In genomic region chr2:27890146-27891062, GRCh38 we compare ENCODE assay signal across 8 cellular contexts. TPM values are rescaled to one million over a fixed set of nuclear protein-coding genes. Genes with fewer than 3 reads are reported as not detected.
DNase-seq lines count a peak whose midpoint lies in the region; ATAC-seq lines count a peak whose summit lies in the region.

BABAM2 (plus strand) TSS chr2:27890729; CDS start chr2:27894557, 3,828 bp downstream.
RBKS (minus strand) TSS chr2:27890387; CDS start chr2:27890345, 42 bp downstream.

- H2BK120ac ChIP-seq in mesendoderm (ENCODE audit: low read depth, low read length), result no peak within 1 kb of the TSS

- DNase-seq in CMK (ENCODE audit: low read depth), result peak; percentile 63
- peak; percentile 87 for DNase-seq in HT-29 (ENCODE audit: low spot score)
- DNase-seq in NOMO-1 (lab: John Stamatoyannopoulos, UW; ENCODE audit: unreplicated experiment in 2 of 2), result peak; percentile 84 to 91
- peak; percentile 79 to 82 (median 82) for DNase-seq in activated CD8-positive, alpha-beta memory T cell treated with anti-CD3 and anti-CD28 coated beads for 48 hours (ENCODE audit: low read depth in 2 of 3, low spot score in 2 of 3)
- peak; percentile 86 to 94 (median 91) for DNase-seq in effector memory CD8-positive, alpha-beta T cell
- peak; percentile 87 for DNase-seq in mesendoderm
- peak; percentile 80 for DNase-seq in stimulated activated CD8-positive, alpha-beta memory T cell treated with anti-CD3 and anti-CD28 coated beads, Interleukin-15, amount 100 ng/mL, for 1 hour (ENCODE audit: low read depth)

- H2BK5ac ChIP-seq in mesendoderm (ENCODE audit: low read length), result no peak within 1 kb of the TSS

- no CpG with 5 or more reads among the region's 84 CpGs for WGBS in mesendoderm (ENCODE audit: extremely low coverage, insufficient coverage, low lambda C conversion rate)

- H3K9me3 Mint-ChIP-seq in effector memory CD8-positive, alpha-beta T cell, result no peaks in the 10 kb centered on the region

- no peak within 1 kb of the TSS for H2BK15ac ChIP-seq in mesendoderm (replicated peaks; ENCODE audit: low read depth)

- peak; percentile 57 for ATAC-seq in GM21367 (IDR thresholded peaks at IDR 0.05; ENCODE audit: unreplicated experiment)
- ATAC-seq in effector memory CD8-positive, alpha-beta T cell (replicated peaks), result peak; percentile 74

- H3K79me2 ChIP-seq in mesendoderm (ENCODE audit: control insufficient read depth, insufficient read depth, low read length), result no peaks in the 10 kb centered on the region

- H3K18ac ChIP-seq in mesendoderm (ENCODE audit: low read length), result no peak within 1 kb of the TSS

- H3K4me3 Mint-ChIP-seq in effector memory CD8-positive, alpha-beta T cell, result peak within 1 kb of the TSS; percentile 93 to 94

- peak within 1 kb of the TSS; percentile 88 for H3K9ac ChIP-seq in mesendoderm (ENCODE audit: low read length)

- peak within 1 kb of the TSS; percentile 91 for H3K4me2 ChIP-seq in mesendoderm (ENCODE audit: low read length)

- no peaks in the 10 kb centered on the region for H3K36me3 ChIP-seq in mesendoderm (ENCODE audit: control insufficient read depth, insufficient read depth, low read length)

- H4K5ac ChIP-seq in mesendoderm (ENCODE audit: low read length), result peak within 1 kb of the TSS; percentile 47

- peak within 1 kb of the TSS; percentile 100 for H3K27ac Mint-ChIP-seq in effector memory CD8-positive, alpha-beta T cell

- peak within 1 kb of the TSS; percentile 7 for H4K8ac ChIP-seq in mesendoderm (ENCODE audit: low read depth, low read length)

- peaks cover 24 to 47% of the 10 kb centered on the region in 2 donors for H3K4me1 Mint-ChIP-seq in effector memory CD8-positive, alpha-beta T cell (ENCODE audit: low read depth in 2 of 2)

- peak within 1 kb of the TSS; percentile 69 for H3K27ac ChIP-seq in mesendoderm (ENCODE audit: low read depth, low read length)

- H3K23ac ChIP-seq in mesendoderm (ENCODE audit: low read length), result no peak within 1 kb of the TSS

- peaks cover 33% of the 10 kb centered on the region for H3K36me3 Mint-ChIP-seq in effector memory CD8-positive, alpha-beta T cell (ENCODE audit: insufficient read depth)

- H3K79me1 ChIP-seq in mesendoderm (ENCODE audit: low read length), result peaks cover 1% of the 10 kb centered on the region

- no peaks in the 10 kb centered on the region for H3K27me3 ChIP-seq in mesendoderm (ENCODE audit: insufficient read depth, low read length, poor library complexity)

- H3K56ac ChIP-seq in mesendoderm (ENCODE audit: low read length), result peak within 1 kb of the TSS; percentile 89

- peak within 1 kb of the TSS; percentile 92 for H3K4me3 ChIP-seq in mesendoderm (ENCODE audit: low read length)

- H3K4me1 ChIP-seq in mesendoderm (ENCODE audit: control insufficient read depth, low read depth, low read length), result no peaks in the 10 kb centered on the region

- no peak within 1 kb of the TSS for H2AK5ac ChIP-seq in mesendoderm (ENCODE audit: low read length)

- H3K4ac ChIP-seq in mesendoderm (ENCODE audit: low read depth, low read length), result peak within 1 kb of the TSS; percentile 96

- H3K27me3 Mint-ChIP-seq in effector memory CD8-positive, alpha-beta T cell, result peaks cover 0 to 8% of the 10 kb centered on the region in 2 donors

RNA-seq across cellular contexts. Expression of gene BABAM2, which starts in this region (rescaled TPM):
- 7.0 and 10.5 TPM in 2 replicates for total RNA-seq in HT-29 (2014; rRNA removed; shearing (Covaris generic))
- 21.5 TPM for polyA plus RNA-seq in mesendoderm (2013, experiment 1 of 2)
- 21.5 TPM for polyA plus RNA-seq in mesendoderm (2013, experiment 2 of 2)

RNA-seq across cellular contexts. Expression of gene RBKS, which starts in this region (rescaled TPM):
- 0.42 and 0.53 TPM in 2 replicates for total RNA-seq in HT-29 (2014; rRNA removed; shearing (Covaris generic))
- polyA plus RNA-seq in mesendoderm (2013, experiment 1 of 2), result 0.63 TPM
- 0.69 TPM for polyA plus RNA-seq in mesendoderm (2013, experiment 2 of 2)

Comparison
In these comparisons a context has a peak if more than half of its experiments do, and no peak if none do; other contexts are left out.
1. Peak in every context shown above with its lines: DNase-seq, ATAC-seq, H3K4me3 ChIP-seq and H3K27ac ChIP-seq.